ENCODE assay signal across 19 cellular contexts in the genomic region with DNA sequence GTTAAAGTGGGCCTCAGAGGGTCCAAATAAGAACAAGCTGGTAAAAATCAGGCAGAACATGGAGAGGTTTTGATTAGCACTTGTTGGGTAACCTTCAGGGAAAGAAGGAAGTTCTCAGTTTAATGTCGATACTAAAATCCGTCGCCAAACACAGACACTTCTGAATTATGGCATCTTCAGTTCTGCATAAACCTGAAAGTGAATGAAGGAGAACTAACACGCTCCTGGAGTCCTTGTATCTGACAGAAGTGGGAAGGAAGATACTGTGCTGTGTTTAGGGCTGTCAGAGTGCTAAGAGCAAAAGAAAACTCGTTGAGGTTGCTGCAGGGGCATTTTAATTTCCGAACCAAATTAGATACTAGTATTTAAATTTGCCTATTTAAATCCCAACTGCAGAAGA.
DNase-seq lines count a peak whose midpoint lies in the region; ATAC-seq, FAIRE-seq and TF ChIP-seq lines count a peak whose summit lies in the region.
"Had no signal": no experiment of that assay in that cellular context is flagged by ENCODE, and none has a peak within 500 bp of the region (broad histone marks: within the 10 kb centered on the region; RNA-seq: fewer than 3 reads in every experiment).

No MANE protein-coding gene starts in this region.

- CTCF ChIA-PET in activated B cell treated with CpG ODN at 0.5 μM for 24 hours (lab: Charles Lee), result interaction anchor here (1.8 to 2.7 kb wide), 2 partner anchors 8 to 10 kb away, joined by 7 read pairs; no protein-coding TSS in a partner anchor
- CTCF ChIA-PET in CD8-positive, alpha-beta T cell (lab: Charles Lee), result no interaction called here

- TF ChIP-seq POLR2A in GM12891 (IDR thresholded peaks at IDR 0.05; ENCODE audit: low read depth, low read length), result no peak

- H3K27ac Mint-ChIP-seq in activated B cell treated with CpG ODN at 0.5 μM for 24 hours, result peak overlapping the region; percentile 90
- H3K27ac Mint-ChIP-seq in CD8-positive, alpha-beta T cell, result no peak overlapping the region
- H3K27ac Mint-ChIP-seq: brain had no signal

- no peaks in the 10 kb centered on the region for H3K27me3 ChIP-seq in CD8-positive, alpha-beta T cell (ENCODE audit: insufficient read depth, low read length)
- H3K27me3 ChIP-seq: testis had no signal

- H3K9me3 Mint-ChIP-seq in activated B cell treated with CpG ODN at 0.5 μM for 24 hours, result peaks cover 2% of the 10 kb centered on the region
- no peaks in the 10 kb centered on the region for H3K9me3 Mint-ChIP-seq in CD8-positive, alpha-beta T cell
- H3K9me3 Mint-ChIP-seq: brain had no signal

- no peaks in the 10 kb centered on the region for H3K9me3 ChIP-seq in CD8-positive, alpha-beta T cell (ENCODE audit: low read length)
- H3K9me3 ChIP-seq: mucosa of descending colon, testis had no signal

- intact Hi-C loops in activated B cell treated with CpG ODN at 0.5 μM for 24 hours (cut with micrococcal nuclease), result loop anchor here (1.0 kb wide), 1 partner anchor 9 kb away; no protein-coding TSS in a partner anchor
- intact Hi-C loops in CD8-positive, alpha-beta T cell (cut with DNase I, micrococcal nuclease), result no loop called here

- H3K4me1 Mint-ChIP-seq in activated B cell treated with CpG ODN at 0.5 μM for 24 hours, result peaks cover 79% of the 10 kb centered on the region
- H3K4me1 Mint-ChIP-seq in CD8-positive, alpha-beta T cell (ENCODE audit: low read depth), result no peaks in the 10 kb centered on the region
- H3K4me1 Mint-ChIP-seq: brain had no signal

- POLR2A ChIA-PET in activated B cell treated with CpG ODN at 0.5 μM for 24 hours (lab: Charles Lee), result interaction anchor here (0.6 to 15.8 kb wide), 8 partner anchors 10 to 107 kb away, joined by 3 to 203 read pairs (median 8); no protein-coding TSS in a partner anchor
- POLR2A ChIA-PET in CD8-positive, alpha-beta T cell (lab: Charles Lee), result interaction anchor here (1.1 kb wide), 1 partner anchor 13 kb away, joined by 3 read pairs; no protein-coding TSS in a partner anchor

- in situ Hi-C loops in KBM-7 (cut with MboI; ENCODE audit: low pct_unique_long_range_greater_than_20kb, low sequenced_read_pairs), result no loop called here

- no peaks in the 10 kb centered on the region for H3K36me3 ChIP-seq in CD8-positive, alpha-beta T cell (ENCODE audit: insufficient read depth, low read length)
- H3K36me3 ChIP-seq: WERI-Rb-1 had no signal

- peak; percentile 68 for FAIRE-seq in GM12891 (lab: Jason Lieb, UNC)
- FAIRE-seq: H1 had no signal

- H3K27me3 Mint-ChIP-seq in activated B cell treated with CpG ODN at 0.5 μM for 24 hours, result no peaks in the 10 kb centered on the region
- peaks cover 9% of the 10 kb centered on the region for H3K27me3 Mint-ChIP-seq in CD8-positive, alpha-beta T cell (ENCODE audit: low read depth)
- H3K27me3 Mint-ChIP-seq: brain had no signal

- H3K4me3 ChIP-seq in CD8-positive, alpha-beta T cell (ENCODE audit: low read depth, low read length), result no peak overlapping the region
- H3K4me3 ChIP-seq: mucosa of descending colon, testis had no signal

- H3K27ac ChIP-seq in CD8-positive, alpha-beta T cell (ENCODE audit: low read depth, low read length), result no peak overlapping the region
- H3K27ac ChIP-seq: parathyroid adenoma, testis, WERI-Rb-1 had no signal

- no peaks in the 10 kb centered on the region for H3K4me1 ChIP-seq in CD8-positive, alpha-beta T cell (ENCODE audit: insufficient read depth, low read length)
- H3K4me1 ChIP-seq: parathyroid adenoma, testis had no signal

- no peak for DNase-seq in GM12891 (ENCODE audit: insufficient read length, low spot score)
- DNase-seq in KBM-7, result peak; percentile 38
- no peak for DNase-seq in activated B cell treated with CpG ODN at 0.5 μM for 24 hours
- DNase-seq in CD8-positive, alpha-beta T cell, result no peak
- DNase-seq in mucosa of gallbladder (ENCODE audit: low spot score), result no peak
- DNase-seq in globus pallidus (ENCODE audit: low spot score), result no peak
- DNase-seq: activated gamma-delta T cell treated with Interleukin-2 at 50 U/mL for 16 hours; DMS79; kidney glomerular epithelial cell; mucosa of descending colon; NK-92 treated with Interleukin-12 subunit alpha and Interleukin-12 subunit beta, amount 100 ng/mL, for 24 hours; testis; WERI-Rb-1 had no signal

- H3K36me3 Mint-ChIP-seq in activated B cell treated with CpG ODN at 0.5 μM for 24 hours (ENCODE audit: low read depth), result peaks cover 24% of the 10 kb centered on the region
- no peaks in the 10 kb centered on the region for H3K36me3 Mint-ChIP-seq in CD8-positive, alpha-beta T cell
- H3K36me3 Mint-ChIP-seq: brain had no signal

- peak overlapping the region; percentile 68 for H3K4me3 Mint-ChIP-seq in activated B cell treated with CpG ODN at 0.5 μM for 24 hours
- no peak overlapping the region for H3K4me3 Mint-ChIP-seq in CD8-positive, alpha-beta T cell
- H3K4me3 Mint-ChIP-seq: brain had no signal

- no peak for TF ChIP-seq CTCF in activated B cell treated with CpG ODN at 0.5 μM for 24 hours (IDR thresholded peaks at IDR 0.05)
- TF ChIP-seq CTCF in CD8-positive, alpha-beta T cell (IDR thresholded peaks at IDR 0.05), result no peak

- ATAC-seq in GM21723 (IDR thresholded peaks at IDR 0.05; ENCODE audit: unreplicated experiment) (peak; percentile 56), activated B cell treated with CpG ODN at 0.5 μM for 24 hours (ENCODE audit: low read depth) (peak; percentile 51), HG03175 (IDR thresholded peaks at IDR 0.05; ENCODE audit: unreplicated experiment) (no peak)
- ATAC-seq in CD8-positive, alpha-beta T cell, result no peak
- ATAC-seq: mucosa of descending colon, SK-N-SH treated with all-trans-retinoic acid at 6 μM for 48 hours had no signal

TF ChIP-seq in GM12891, 5 proteins besides CTCF, POLR2A, EP300 and RAD21:
- TF ChIP-seq PAX5 (IDR thresholded peaks at IDR 0.05; ENCODE audit: insufficient read depth, low read length, severe bottlenecking) (no peak), TAF1 (IDR thresholded peaks at IDR 0.05; ENCODE audit: low read depth, low read length) (no peak), SPI1 (IDR thresholded peaks at IDR 0.05; ENCODE audit: low read depth, low read length) (0 out of 2 replicates have a peak, but pooled peaks have one; percentile 1)

Comparison
In these comparisons a context has a peak if more than half of its experiments do, and no peak if none do; other contexts are left out.
1. ATAC-seq: peak in GM21723 (single experiment) and activated B cell treated with CpG ODN at 0.5 μM for 24 hours (single experiment); none in CD8-positive, alpha-beta T cell (single experiment) and HG03175 (single experiment).